13 cellular contexts compared by ENCODE assay signal in genomic region chr14:71169028-71169427, GRCh38.
DNase-seq lines count a peak whose midpoint lies in the region; ATAC-seq and TF ChIP-seq lines count a peak whose summit lies in the region.
"Had no signal": no experiment of that assay in that cellular context is flagged by ENCODE, and none has a peak within 500 bp of the region (broad histone marks: within the 10 kb centered on the region; RNA-seq: fewer than 3 reads in every experiment).

No MANE protein-coding gene starts in this region.

- no peaks in the 10 kb centered on the region for H3K36me3 Mint-ChIP-seq in activated T-cell treated with anti-CD3 and anti-CD28 coated beads, Interleukin-2, amount 50 U/mL, for 4 hours (ENCODE audit: insufficient read depth)
- H3K36me3 Mint-ChIP-seq in activated naive CD8-positive, alpha-beta T cell, result no peaks in the 10 kb centered on the region
- H3K36me3 Mint-ChIP-seq: type B pancreatic cell had no signal

- ATAC-seq in activated T-cell treated with anti-CD3 and anti-CD28 coated beads, Interleukin-2, amount 50 U/mL, for 4 hours, result peak in 1 of 2 donors; percentile 53
- ATAC-seq in stimulated activated naive CD8-positive, alpha-beta T cell treated with anti-CD3 and anti-CD28 coated beads, Interleukin-15, Interleukin-2, amounts not matched to agents 100 U/mL and 50 U/mL, for 24 hours, result peak; percentile 62
- no peak for ATAC-seq in SK-N-SH treated with all-trans-retinoic acid at 6 μM for 48 hours
- ATAC-seq: sciatic nerve had no signal

- no peak for DNase-seq in activated T-cell treated with anti-CD3 and anti-CD28 coated beads, Interleukin-2, amount 50 U/mL, for 4 hours
- DNase-seq in activated T-cell treated with anti-CD3 and anti-CD28 coated beads for 4 hours (no peak), NCI-H146 (lab: John Stamatoyannopoulos, UW) (peak; percentile 61), NCI-H1105 (lab: John Stamatoyannopoulos, UW) (no peak)
- no peak for DNase-seq in stimulated activated naive CD8-positive, alpha-beta T cell treated with anti-CD3 and anti-CD28 coated beads, Interleukin-15, Interleukin-2, amounts not matched to agents 100 U/mL and 50 U/mL, for 24 hours
- no peak for DNase-seq in effector CD8-positive, alpha-beta T cell (lab: John Stamatoyannopoulos, UW)
- DNase-seq: EL, erythroblast, NCI-H1694 had no signal

- peaks cover 4% of the 10 kb centered on the region for H3K27me3 Mint-ChIP-seq in activated T-cell treated with anti-CD3 and anti-CD28 coated beads, Interleukin-2, amount 50 U/mL, for 4 hours (ENCODE audit: low read depth)
- peaks cover 6% of the 10 kb centered on the region for H3K27me3 Mint-ChIP-seq in activated naive CD8-positive, alpha-beta T cell
- H3K27me3 Mint-ChIP-seq: type B pancreatic cell had no signal

- no peak overlapping the region for H3K27ac Mint-ChIP-seq in activated naive CD8-positive, alpha-beta T cell
- H3K27ac Mint-ChIP-seq: type B pancreatic cell had no signal

- no peaks in the 10 kb centered on the region for H3K9me3 Mint-ChIP-seq in activated T-cell treated with anti-CD3 and anti-CD28 coated beads, Interleukin-2, amount 50 U/mL, for 4 hours
- H3K9me3 Mint-ChIP-seq in activated naive CD8-positive, alpha-beta T cell (ENCODE audit: low read depth), result no peaks in the 10 kb centered on the region

- peaks cover 12% of the 10 kb centered on the region for H3K4me1 Mint-ChIP-seq in activated T-cell treated with anti-CD3 and anti-CD28 coated beads, Interleukin-2, amount 50 U/mL, for 4 hours (ENCODE audit: low read depth)
- H3K4me1 Mint-ChIP-seq in activated naive CD8-positive, alpha-beta T cell (ENCODE audit: low read depth), result peaks cover 14% of the 10 kb centered on the region

- H3K4me3 Mint-ChIP-seq in activated T-cell treated with anti-CD3 and anti-CD28 coated beads, Interleukin-2, amount 50 U/mL, for 4 hours, result peak overlapping the region; percentile 50
- H3K4me3 Mint-ChIP-seq in activated naive CD8-positive, alpha-beta T cell, result peak overlapping the region; percentile 85
- H3K4me3 Mint-ChIP-seq: type B pancreatic cell had no signal

TF ChIP-seq in SK-N-SH treated with all-trans-retinoic acid at 6 μM for 48 hours, 23 proteins besides CTCF, POLR2A, EP300 and RAD21:
- TF ChIP-seq POU6F1 (CRISPR knock-in tag; IDR thresholded peaks at IDR 0.05; ENCODE audit: borderline replicate concordance, low read depth), result no peak
- TF ChIP-seq ZNF70 (CRISPR knock-in tag; IDR thresholded peaks at IDR 0.05), result no peak
- TF ChIP-seq TSHZ2 (CRISPR knock-in tag; IDR thresholded peaks at IDR 0.05), result no peak
- no peak for TF ChIP-seq TCF4 (CRISPR knock-in tag; IDR thresholded peaks at IDR 0.05; ENCODE audit: borderline replicate concordance)
- TF ChIP-seq BACH2 (CRISPR knock-in tag; IDR thresholded peaks at IDR 0.05; ENCODE audit: borderline replicate concordance), result no peak
- TF ChIP-seq CSRNP3 (CRISPR knock-in tag; IDR thresholded peaks at IDR 0.05), result no peak
- no peak for TF ChIP-seq TOX (CRISPR knock-in tag; IDR thresholded peaks at IDR 0.05; ENCODE audit: borderline replicate concordance)
- no peak for TF ChIP-seq PPARA (CRISPR knock-in tag; IDR thresholded peaks at IDR 0.05; ENCODE audit: borderline replicate concordance)
- TF ChIP-seq ZFP30 (CRISPR knock-in tag; IDR thresholded peaks at IDR 0.05), result no peak
- TF ChIP-seq ESRRG (CRISPR knock-in tag; IDR thresholded peaks at IDR 0.05), result no peak
- TF ChIP-seq ZFP3 (CRISPR knock-in tag; IDR thresholded peaks at IDR 0.05), result no peak
- TF ChIP-seq SNAI2 (CRISPR knock-in tag; IDR thresholded peaks at IDR 0.05), result no peak
- no peak for TF ChIP-seq ZNF565 (CRISPR knock-in tag; conservative IDR thresholded peaks at IDR 0.05; ENCODE audit: low read depth)
- no peak for TF ChIP-seq CSDC2 (CRISPR knock-in tag; IDR thresholded peaks at IDR 0.05)
- TF ChIP-seq OSR1 (CRISPR knock-in tag; IDR thresholded peaks at IDR 0.05), result no peak
- TF ChIP-seq RARB (CRISPR knock-in tag; IDR thresholded peaks at IDR 0.05), result no peak
- TF ChIP-seq PATZ1 (CRISPR knock-in tag; IDR thresholded peaks at IDR 0.05; ENCODE audit: borderline replicate concordance), result no peak
- no peak for TF ChIP-seq ZC3H10 (CRISPR knock-in tag; IDR thresholded peaks at IDR 0.05)
- TF ChIP-seq ZNF8 (CRISPR knock-in tag; IDR thresholded peaks at IDR 0.05), result no peak
